In genomic region chr19:35642798-35643254, GRCh38 we compare ENCODE assay signal across 8 cellular contexts. TPM values are rescaled to one million over a fixed set of nuclear protein-coding genes. Genes with fewer than 3 reads are reported as not detected.
DNase-seq lines count a peak whose midpoint lies in the region; ATAC-seq and TF ChIP-seq lines count a peak whose summit lies in the region.

No MANE protein-coding gene starts in this region.

- peak overlapping the region; percentile 26 for H3K9ac ChIP-seq in smooth muscle cell (ENCODE audit: low read depth)

- peaks cover 4% of the 10 kb centered on the region for H3K36me3 Mint-ChIP-seq in activated CD8-positive, alpha-beta T cell treated with anti-CD3 and anti-CD28 coated beads, Interleukin-2, amount 10 ng/mL, durations not matched to agents 7 days and 5 days (ENCODE audit: low read depth)

- H3K27me3 Mint-ChIP-seq in activated CD8-positive, alpha-beta T cell treated with anti-CD3 and anti-CD28 coated beads, Interleukin-2, amount 10 ng/mL, durations not matched to agents 7 days and 5 days (ENCODE audit: low read depth) = no peaks in the 10 kb centered on the region

- CTCF ChIA-PET in HEK293 (lab: Yijun Ruan, JAX) = interaction anchor here (0.6 to 1.3 kb wide), 9 partner anchors 8 to 226 kb away, joined by 3 to 7 read pairs (median 3); no protein-coding TSS in a partner anchor
- CTCF ChIA-PET in activated CD8-positive, alpha-beta T cell treated with anti-CD3 and anti-CD28 coated beads, Interleukin-2, amount 10 ng/mL, durations not matched to agents 7 days and 5 days (lab: Charles Lee) = interaction anchor here (0.6 to 3.2 kb wide), 2 partner anchors 12 to 411 kb away, joined by 3 to 10 read pairs; partner anchors contain the start of gene THAP8

- peaks cover 44% of the 10 kb centered on the region for H3K4me1 Mint-ChIP-seq in activated CD8-positive, alpha-beta T cell treated with anti-CD3 and anti-CD28 coated beads, Interleukin-2, amount 10 ng/mL, durations not matched to agents 7 days and 5 days (ENCODE audit: low read depth)

- H3K9me3 Mint-ChIP-seq in activated CD8-positive, alpha-beta T cell treated with anti-CD3 and anti-CD28 coated beads, Interleukin-2, amount 10 ng/mL, durations not matched to agents 7 days and 5 days (ENCODE audit: insufficient read depth) = no peaks in the 10 kb centered on the region

- peak; percentile 27 for DNase-seq in activated CD8-positive, alpha-beta T cell treated with anti-CD3 and anti-CD28 coated beads, Interleukin-2, amount 10 ng/mL, durations not matched to agents 7 days and 5 days
- DNase-seq in smooth muscle cell (lab: John Stamatoyannopoulos, UW; ENCODE audit: unreplicated experiment) (no peak), UCSD-AML1 (lab: John Stamatoyannopoulos, UW; ENCODE audit: unreplicated experiment) (no peak), medulla oblongata (ENCODE audit: extremely low spot score) (no peak), omental fat pad (ENCODE audit: low spot score) (no peak), NCI-H345 (lab: John Stamatoyannopoulos, UW) (no peak)

- H3K36me3 ChIP-seq in HEK293 (ENCODE audit: control insufficient read depth in 2 of 2, insufficient read depth in 1 of 2, low read length in 2 of 2) (peaks cover 6 to 11% of the 10 kb centered on the region in 2 experiments), smooth muscle cell (ENCODE audit: low read depth) (no peaks in the 10 kb centered on the region)

- no peaks in the 10 kb centered on the region for H3K27me3 ChIP-seq in smooth muscle cell (ENCODE audit: low read depth)

- POLR2A ChIA-PET in HEK293 (lab: Yijun Ruan, JAX) = interaction anchor here (0.7 to 3.8 kb wide), 18 partner anchors 9 to 643 kb away, joined by 3 to 42 read pairs (median 8); partner anchors contain the start of genes HAUS5, LIN37, NFKBID and RBM42
- POLR2A ChIA-PET in activated CD8-positive, alpha-beta T cell treated with anti-CD3 and anti-CD28 coated beads, Interleukin-2, amount 10 ng/mL, durations not matched to agents 7 days and 5 days (lab: Charles Lee) = interaction anchor here (0.7 to 1.8 kb wide), 5 partner anchors 11 to 562 kb away, joined by 3 to 10 read pairs (median 5); partner anchors contain the start of genes HAUS5 and HSPB6

- TF ChIP-seq CTCF in HEK293 (tag by site-specific recombination; IDR thresholded peaks at IDR 0.05) = no peak
- no peak for TF ChIP-seq CTCF in smooth muscle cell (IDR thresholded peaks at IDR 0.05; ENCODE audit: borderline replicate concordance, insufficient read depth, poor library complexity, severe bottlenecking)
- no peak for TF ChIP-seq CTCF in omental fat pad (IDR thresholded peaks at IDR 0.05)

- peaks cover 21% of the 10 kb centered on the region for H3F3A ChIP-seq in smooth muscle cell (ENCODE audit: low read depth)

- H3K4me1 ChIP-seq in HEK293 (ENCODE audit: control insufficient read depth, insufficient read depth, low read length) (peaks cover 33% of the 10 kb centered on the region), smooth muscle cell (ENCODE audit: low read depth) (peaks cover 13% of the 10 kb centered on the region)

- no peaks in the 10 kb centered on the region for H3K79me2 ChIP-seq in smooth muscle cell (ENCODE audit: low read depth)

- H3K9me3 ChIP-seq in HEK293 (ENCODE audit: control insufficient read depth, insufficient read depth, low read depth, low read length) = no peaks in the 10 kb centered on the region
- H3K9me3 ChIP-seq in smooth muscle cell (replicated peaks; ENCODE audit: low read depth) = no peaks in the 10 kb centered on the region

- peak overlapping the region; percentile 78 for H3K4me3 Mint-ChIP-seq in activated CD8-positive, alpha-beta T cell treated with anti-CD3 and anti-CD28 coated beads, Interleukin-2, amount 10 ng/mL, durations not matched to agents 7 days and 5 days

- no peaks in the 10 kb centered on the region for H4K20me1 ChIP-seq in smooth muscle cell (ENCODE audit: low read depth)

- peak overlapping the region; percentile 90 for H3K27ac Mint-ChIP-seq in activated CD8-positive, alpha-beta T cell treated with anti-CD3 and anti-CD28 coated beads, Interleukin-2, amount 10 ng/mL, durations not matched to agents 7 days and 5 days

- 40% methylated on average over 15 of the region's 15 CpGs for WGBS in smooth muscle cell (ENCODE audit: low lambda C conversion rate)

- ATAC-seq in activated CD8-positive, alpha-beta T cell treated with anti-CD3 and anti-CD28 coated beads, Interleukin-2, amount 10 ng/mL, durations not matched to agents 7 days and 5 days = no peak
- no peak for ATAC-seq in omental fat pad (ENCODE audit: low FRiP score)

- H2AFZ ChIP-seq in smooth muscle cell (ENCODE audit: low read depth) = peak overlapping the region; percentile 80

- H3K4me2 ChIP-seq in smooth muscle cell = peak overlapping the region; percentile 91

- H3K27ac ChIP-seq in HEK293 (ENCODE audit: extremely low read depth, low read depth, low read length) (peak overlapping the region; percentile 91), smooth muscle cell (ENCODE audit: low read depth) (peak overlapping the region; percentile 86)

- H3K4me3 ChIP-seq in HEK293 (ENCODE audit: low read depth, low read length) = peak overlapping the region; percentile 42
- peak overlapping the region; percentile 47 for H3K4me3 ChIP-seq in iPS-11a (ENCODE audit: low read depth, low read length)
- H3K4me3 ChIP-seq in smooth muscle cell = peak overlapping the region; percentile 61

TF ChIP-seq in HEK293, 187 proteins besides CTCF, POLR2A, EP300 and RAD21:
- TF ChIP-seq ZNF837 (tag by site-specific recombination; IDR thresholded peaks at IDR 0.05) (0 out of 2 replicates have a peak, but pooled peaks have one; percentile 5), ZNF560 (tag by site-specific recombination; IDR thresholded peaks at IDR 0.05; ENCODE audit: borderline replicate concordance) (no peak), ZSCAN16 (tag by site-specific recombination; IDR thresholded peaks at IDR 0.05) (no peak), YY2 (tag by site-specific recombination; IDR thresholded peaks at IDR 0.05) (peak; percentile 0; the same call in 1 of the 2 replicates), ZNF404 (tag by site-specific recombination; IDR thresholded peaks at IDR 0.05) (no peak), ZNF704 (tag by site-specific recombination; IDR thresholded peaks at IDR 0.05) (0 out of 2 replicates have a peak, but pooled peaks have one; percentile 12), ZNF112 (tag by site-specific recombination; IDR thresholded peaks at IDR 0.05) (no peak), ZNF513 (tag by site-specific recombination; IDR thresholded peaks at IDR 0.05) (no peak)

RNA-seq across cellular contexts. Expression of gene ETV2, which starts 1.3 kb away (rescaled TPM):
- 1 to 10 TPM in 1 of 2 experiments, under 1 TPM in 1; 0.68 to 1.6 TPM for total RNA-seq in activated CD8-positive, alpha-beta T cell treated with anti-CD3 and anti-CD28 coated beads, Interleukin-2, amount 10 ng/mL, durations not matched to agents 7 days and 5 days
- not detected in 2 replicates for total RNA-seq in smooth muscle cell
- 2.9 and 3.8 TPM in 2 replicates for polyA plus RNA-seq in smooth muscle cell
- total RNA-seq in omental fat pad = under 1 TPM in 2 of 4 donors, not detected in 2; 0.65 to 0.82 TPM

RNA-seq across cellular contexts. Expression of gene COX6B1, which starts 5.3 kb away (rescaled TPM):
- total RNA-seq in activated CD8-positive, alpha-beta T cell treated with anti-CD3 and anti-CD28 coated beads, Interleukin-2, amount 10 ng/mL, durations not matched to agents 7 days and 5 days = 100 to 1,000 TPM; 471 to 518 TPM
- 521 and 971 TPM in 2 replicates for total RNA-seq in smooth muscle cell
- 622 and 683 TPM in 2 replicates for polyA plus RNA-seq in smooth muscle cell
- total RNA-seq in omental fat pad = 100 to 1,000 TPM; 391 to 611 (median 538) TPM

RNA-seq across cellular contexts. Expression of gene RBM42, which starts 14.0 kb away (rescaled TPM):
- total RNA-seq in activated CD8-positive, alpha-beta T cell treated with anti-CD3 and anti-CD28 coated beads, Interleukin-2, amount 10 ng/mL, durations not matched to agents 7 days and 5 days = 100 to 1,000 TPM; 118 to 119 TPM
- total RNA-seq in smooth muscle cell (37.2 and 42.4 TPM in 2 replicates), omental fat pad (10 to 100 TPM; 35.0 to 41.7 (median 39.6) TPM)
- 143 and 155 TPM in 2 replicates for polyA plus RNA-seq in smooth muscle cell

RNA-seq across cellular contexts. Expression of gene UPK1A, which starts 23.5 kb away (rescaled TPM):
- under 1 TPM; 0.63 to 0.82 TPM for total RNA-seq in activated CD8-positive, alpha-beta T cell treated with anti-CD3 and anti-CD28 coated beads, Interleukin-2, amount 10 ng/mL, durations not matched to agents 7 days and 5 days
- total RNA-seq in smooth muscle cell (4.2 TPM in 1 of 2 replicates, not detected in the other), omental fat pad (under 1 TPM in 1 of 4 donors, not detected in 3; 0.44 TPM)
- polyA plus RNA-seq in smooth muscle cell = 1.0 TPM in 1 of 2 replicates, not detected in the other

RNA-seq across cellular contexts. Expression of gene HAUS5, which starts 30.3 kb away (rescaled TPM):
- total RNA-seq in activated CD8-positive, alpha-beta T cell treated with anti-CD3 and anti-CD28 coated beads, Interleukin-2, amount 10 ng/mL, durations not matched to agents 7 days and 5 days = 10 to 100 TPM; 53.3 to 62.3 TPM
- total RNA-seq in smooth muscle cell (6.3 and 6.4 TPM in 2 replicates), omental fat pad (1 to 10 TPM; 4.0 to 7.3 (median 5.1) TPM)
- 14.0 and 15.8 TPM in 2 replicates for polyA plus RNA-seq in smooth muscle cell
